ENCODE assay signal across 18 cellular contexts in the genomic region with DNA sequence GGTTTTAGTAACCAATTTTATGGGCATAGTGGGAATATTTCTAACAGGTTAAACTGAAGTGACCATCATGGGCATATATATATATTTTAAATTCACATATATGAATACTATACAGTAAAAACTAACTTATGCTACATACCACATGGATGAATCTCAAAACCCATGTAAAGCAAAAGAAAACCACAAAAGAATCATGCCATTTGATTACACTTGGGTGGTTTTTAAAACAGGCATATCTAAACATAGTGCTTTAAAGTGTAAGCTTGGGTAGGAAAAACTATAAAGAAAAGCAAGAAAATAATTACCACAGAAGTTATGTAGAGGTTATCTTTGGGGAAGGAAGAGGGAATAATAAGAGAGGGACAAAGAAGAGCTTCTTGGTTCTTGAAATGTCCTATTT.
DNase-seq lines count a peak whose midpoint lies in the region; ATAC-seq, FAIRE-seq and TF ChIP-seq lines count a peak whose summit lies in the region.
"Had no signal": no experiment of that assay in that cellular context is flagged by ENCODE, and none has a peak within 500 bp of the region (broad histone marks: within the 10 kb centered on the region; RNA-seq: fewer than 3 reads in every experiment).

No MANE protein-coding gene starts in this region.

- no peaks in the 10 kb centered on the region for H3K9me2 ChIP-seq in HCT116 (ENCODE audit: insufficient read depth)

- H3F3A ChIP-seq in smooth muscle cell (ENCODE audit: low read depth) = no peaks in the 10 kb centered on the region

- no peak for FAIRE-seq in astrocyte (lab: Jason Lieb, UNC)
- FAIRE-seq: GM19239 had no signal

- H3K9ac ChIP-seq in HCT116 (ENCODE audit: low read length) (no peak overlapping the region), astrocyte (ENCODE audit: low read length) (no peak overlapping the region), smooth muscle cell (ENCODE audit: low read depth) (peak overlapping the region; percentile 39)
- H3K9ac ChIP-seq: GM23248 had no signal

- H3K27me3 ChIP-seq in HCT116 (ENCODE audit: insufficient read depth, low read length) (no peaks in the 10 kb centered on the region), astrocyte (ENCODE audit: insufficient read depth, low read length) (no peaks in the 10 kb centered on the region), smooth muscle cell (ENCODE audit: low read depth) (no peaks in the 10 kb centered on the region)

- DNase-seq in HCT116 (ENCODE audit: low read depth, low spot score) = no peak
- DNase-seq in astrocyte (ENCODE audit: low read depth) = peak; percentile 10
- peak; percentile 24 for DNase-seq in fibroblast of villous mesenchyme (ENCODE audit: low read depth)
- no peak for DNase-seq in smooth muscle cell (lab: John Stamatoyannopoulos, UW; ENCODE audit: unreplicated experiment)
- DNase-seq in activated T-cell treated with anti-CD3 and anti-CD28 coated beads, Interleukin-2, amount 50 U/mL, for 72 hours = no peak
- no peak for DNase-seq in stimulated activated CD4-positive, alpha-beta T cell treated with anti-CD3 and anti-CD28 coated beads, Interleukin-4, amount 100 ng/mL, for 1 hour
- DNase-seq in NCI-H1092 treated with DMSO at 0.1 percent for 48 hours (lab: John Stamatoyannopoulos, UW) = no peak
- DNase-seq: DND-41, GDM1, GM23248, HCEC 1CT, NCI-H1105 treated with DMSO at 0.1 percent for 48 hours, NCI-H1694, NCI-H510A, NCI-H774, SHP77 had no signal

- CTCF ChIA-PET in HCT116 (lab: Charles Lee) = no interaction called here

- H3K4me2 ChIP-seq in HCT116 (ENCODE audit: low read length) (peak overlapping the region; percentile 20; the same call in 1 of the 2 replicates), astrocyte (ENCODE audit: low read length) (no peak overlapping the region), smooth muscle cell (peak overlapping the region; percentile 45)

- no peak overlapping the region for H2AFZ ChIP-seq in HCT116 (ENCODE audit: low read depth, low read length, poor library complexity, severe bottlenecking)
- H2AFZ ChIP-seq in astrocyte (ENCODE audit: low read depth, low read length) = no peak overlapping the region
- H2AFZ ChIP-seq in smooth muscle cell (ENCODE audit: low read depth) = peak overlapping the region; percentile 13
- H2AFZ ChIP-seq: GM23248 had no signal

- H3K27ac ChIP-seq in HCT116 (ENCODE audit: low read depth, low read length) (no peak overlapping the region), astrocyte (ENCODE audit: low read depth, low read length) (no peak overlapping the region), smooth muscle cell (ENCODE audit: low read depth) (peak overlapping the region; percentile 77)
- H3K27ac ChIP-seq: GM23248 had no signal

- H3K4me3 ChIP-seq in HCT116 (replicated peaks in 1 of 2; ENCODE audit: low read depth in 1 of 2, low read length in 2 of 2) = no peak overlapping the region
- H3K4me3 ChIP-seq in astrocyte (ENCODE audit: insufficient read depth, low read depth, low read length) = no peak overlapping the region
- no peak overlapping the region for H3K4me3 ChIP-seq in fibroblast of villous mesenchyme (ENCODE audit: low read depth, low read length)
- H3K4me3 ChIP-seq in smooth muscle cell = no peak overlapping the region
- H3K4me3 ChIP-seq: GM23248 had no signal

- H4K20me1 ChIP-seq in HCT116 (ENCODE audit: insufficient read depth) (no peaks in the 10 kb centered on the region), astrocyte (ENCODE audit: insufficient read depth, low read length) (no peaks in the 10 kb centered on the region), smooth muscle cell (ENCODE audit: low read depth) (no peaks in the 10 kb centered on the region)

- peaks cover 4 to 10% of the 10 kb centered on the region in 2 experiments; a peak in 3 of 4 replicates for H3K4me1 ChIP-seq in HCT116 (ENCODE audit: control insufficient read depth in 1 of 2, insufficient read depth in 2 of 2, low read length in 2 of 2)
- peaks cover 5% of the 10 kb centered on the region for H3K4me1 ChIP-seq in astrocyte (ENCODE audit: insufficient read depth, low read length)
- no peaks in the 10 kb centered on the region for H3K4me1 ChIP-seq in smooth muscle cell (ENCODE audit: low read depth)

- peaks cover 13% of the 10 kb centered on the region for H3K4me1 Mint-ChIP-seq in astrocyte (ENCODE audit: low read depth, unreplicated experiment)
- no peaks in the 10 kb centered on the region for H3K4me1 Mint-ChIP-seq in activated T-cell treated with anti-CD3 and anti-CD28 coated beads, Interleukin-2, amount 50 U/mL, for 72 hours (ENCODE audit: low read depth)
- H3K4me1 Mint-ChIP-seq: CD14-positive monocyte had no signal

- no peak for ATAC-seq in HCT116
- no peak for ATAC-seq in activated T-cell treated with anti-CD3 and anti-CD28 coated beads, Interleukin-2, amount 50 U/mL, for 72 hours (replicated peaks in 1 of 2)

- H3K79me2 ChIP-seq in HCT116 (ENCODE audit: insufficient read depth, low read length) = no peaks in the 10 kb centered on the region
- no peaks in the 10 kb centered on the region for H3K79me2 ChIP-seq in astrocyte (ENCODE audit: insufficient read depth, low read length)
- H3K79me2 ChIP-seq in smooth muscle cell (ENCODE audit: low read depth) = no peaks in the 10 kb centered on the region

- TF ChIP-seq CTCF in HCT116 (IDR thresholded peaks at IDR 0.05 in 2 of 3, conservative IDR thresholded peaks at IDR 0.05 in 1 of 3; ENCODE audit: borderline replicate concordance in 1 of 3, insufficient read depth in 1 of 3, low read depth in 2 of 3, low read length in 2 of 3) = no peak
- no peak for TF ChIP-seq CTCF in astrocyte (IDR thresholded peaks at IDR 0.05; ENCODE audit: insufficient read depth, low read depth, low read length)
- TF ChIP-seq CTCF in fibroblast of villous mesenchyme (IDR thresholded peaks at IDR 0.05; ENCODE audit: insufficient read depth, low read depth, low read length) = no peak
- no peak for TF ChIP-seq CTCF in smooth muscle cell (IDR thresholded peaks at IDR 0.05; ENCODE audit: borderline replicate concordance, insufficient read depth, poor library complexity, severe bottlenecking)

- H3K9me3 ChIP-seq in HCT116 (ENCODE audit: control insufficient read depth in 1 of 2, insufficient read depth in 1 of 2, low read depth in 1 of 2, low read length in 2 of 2) (no peaks in the 10 kb centered on the region), astrocyte (ENCODE audit: insufficient read depth, low read depth, low read length) (peaks cover 3% of the 10 kb centered on the region), smooth muscle cell (replicated peaks; ENCODE audit: low read depth) (no peaks in the 10 kb centered on the region)

- no peaks in the 10 kb centered on the region for H3K36me3 ChIP-seq in HCT116 (ENCODE audit: control insufficient read depth in 1 of 2, insufficient read depth in 2 of 2, low read length in 2 of 2)
- peaks cover 3% of the 10 kb centered on the region for H3K36me3 ChIP-seq in astrocyte (ENCODE audit: insufficient read depth, low read length)
- no peaks in the 10 kb centered on the region for H3K36me3 ChIP-seq in smooth muscle cell (ENCODE audit: low read depth)

- peaks cover 5% of the 10 kb centered on the region for H3K36me3 Mint-ChIP-seq in astrocyte (ENCODE audit: low read depth, unreplicated experiment)
- H3K36me3 Mint-ChIP-seq in activated T-cell treated with anti-CD3 and anti-CD28 coated beads, Interleukin-2, amount 50 U/mL, for 72 hours (ENCODE audit: insufficient read depth in 2 of 2) = no peaks in the 10 kb centered on the region
- H3K36me3 Mint-ChIP-seq: CD14-positive monocyte had no signal

- POLR2A ChIA-PET in HCT116 (lab: Charles Lee) = no interaction called here

- peak overlapping the region; percentile 86 for H3K27ac Mint-ChIP-seq in astrocyte (ENCODE audit: unreplicated experiment)
- no peak overlapping the region for H3K27ac Mint-ChIP-seq in activated T-cell treated with anti-CD3 and anti-CD28 coated beads, Interleukin-2, amount 50 U/mL, for 72 hours
- H3K27ac Mint-ChIP-seq: CD14-positive monocyte had no signal

- RAD21 ChIA-PET in HCT116 (lab: Charles Lee; ENCODE audit: low non-redundant PET in 1 of 2, low total read pairs in 2 of 2, uncharacterized antibody in 2 of 2, unreplicated experiment in 2 of 2) = no interaction called here

- TF ChIP-seq POLR2A in HCT116 (IDR thresholded peaks at IDR 0.05; ENCODE audit: borderline replicate concordance, extremely low read depth, insufficient read depth, insufficient read length) = no peak

- intact Hi-C loops in HCT116 (cut with micrococcal nuclease) = no loop called here

- H3K9me3 Mint-ChIP-seq in astrocyte (ENCODE audit: unreplicated experiment) = no peaks in the 10 kb centered on the region
- H3K9me3 Mint-ChIP-seq in activated T-cell treated with anti-CD3 and anti-CD28 coated beads, Interleukin-2, amount 50 U/mL, for 72 hours = peaks cover 3 to 8% of the 10 kb centered on the region in 2 donors

- BruUV-seq in HCT116 (replicated peaks; lab: Mats Ljungman, UMichigan) = no TSS peak

- TF ChIP-seq RAD21 in HCT116 (IDR thresholded peaks at IDR 0.05; ENCODE audit: low read depth) = no peak

- no peak overlapping the region for H3K4me3 Mint-ChIP-seq in astrocyte (ENCODE audit: unreplicated experiment)
- H3K4me3 Mint-ChIP-seq in activated T-cell treated with anti-CD3 and anti-CD28 coated beads, Interleukin-2, amount 50 U/mL, for 72 hours = no peak overlapping the region
- H3K4me3 Mint-ChIP-seq: CD14-positive monocyte had no signal

- no peaks in the 10 kb centered on the region for H3K27me3 Mint-ChIP-seq in astrocyte (ENCODE audit: low read depth, unreplicated experiment)
- H3K27me3 Mint-ChIP-seq in activated T-cell treated with anti-CD3 and anti-CD28 coated beads, Interleukin-2, amount 50 U/mL, for 72 hours (ENCODE audit: low read depth) = no peaks in the 10 kb centered on the region

TF ChIP-seq in HCT116, 20 proteins besides CTCF, POLR2A, EP300 and RAD21 (continues in another document):
- no peak for TF ChIP-seq YY1 (IDR thresholded peaks at IDR 0.05; ENCODE audit: extremely low read depth, insufficient replicate concordance, low read depth, low read length)
- TF ChIP-seq CBX3 (IDR thresholded peaks at IDR 0.05; ENCODE audit: low read depth) = no peak
- TF ChIP-seq TCF7L2 (IDR thresholded peaks at IDR 0.05; ENCODE audit: borderline replicate concordance, extremely low read depth, insufficient read depth, insufficient read length) = no peak
- TF ChIP-seq EZH2 (IDR thresholded peaks at IDR 0.05) = no peak
- no peak for TF ChIP-seq ZNF274 (IDR thresholded peaks at IDR 0.05; ENCODE audit: low read depth, low read length)

Comparison
In these comparisons a context has a peak if more than half of its experiments do, and no peak if none do; other contexts are left out.
1. DNase-seq: peak in astrocyte (single experiment) and fibroblast of villous mesenchyme (single experiment); none in HCT116 (single experiment), smooth muscle cell (single experiment), activated T-cell treated with anti-CD3 and anti-CD28 coated beads, Interleukin-2, amount 50 U/mL, for 72 hours (0 of 2), stimulated activated CD4-positive, alpha-beta T cell treated with anti-CD3 and anti-CD28 coated beads, Interleukin-4, amount 100 ng/mL, for 1 hour (single experiment) and NCI-H1092 treated with DMSO at 0.1 percent for 48 hours (single experiment).